9 cellular contexts compared by ENCODE assay signal in genomic region chr20:300345-300744, GRCh38. TPM values are rescaled to one million over a fixed set of nuclear protein-coding genes. Genes with fewer than 3 reads are reported as not detected.
A peak's percentile ranks its signal among the peaks of the same experiment; 100 is the strongest.
DNase-seq lines count a peak whose midpoint lies in the region; ATAC-seq, FAIRE-seq and TF ChIP-seq lines count a peak whose summit lies in the region.
"Had no signal": no experiment of that assay in that cellular context is flagged by ENCODE, and none has a peak within 500 bp of the region (broad histone marks: within the 10 kb centered on the region; RNA-seq: fewer than 3 reads in every experiment).

No MANE protein-coding gene starts in this region.

- TF ChIP-seq CTCF in A549 (IDR thresholded peaks at IDR 0.05) (no peak), lower lobe of right lung (IDR thresholded peaks at IDR 0.05) (no peak)

- no peak for TF ChIP-seq POLR2A in A549 (IDR thresholded peaks at IDR 0.05; ENCODE audit: low read length)

- WGBS in A549 (ENCODE audit: missing lambda C conversion rate) = 77% methylated on average over 8 of the region's 8 CpGs

- H3K4me1 Mint-ChIP-seq in activated T-helper 2 cell treated with anti-CD3 and anti-CD28 coated beads, Interferon-gamma antibody, Interleukin-2, Interleukin-4, amounts not matched to agents 10 μg/mL and 5 μg/mL and 100 μg/mL, durations not matched to agents 14 hours and 24 hours and 36 hours (ENCODE audit: low read depth) = peaks cover 47% of the 10 kb centered on the region

- POLR2A ChIA-PET in A549 (lab: Yijun Ruan, JAX) = interaction anchor here (0.9 to 6.0 kb wide), 2 partner anchors 25 to 31 kb away, joined by 4 to 69 read pairs; partner anchors contain the start of gene SOX12

- H3K27ac Mint-ChIP-seq in activated T-helper 2 cell treated with anti-CD3 and anti-CD28 coated beads, Interferon-gamma antibody, Interleukin-2, Interleukin-4, amounts not matched to agents 10 μg/mL and 5 μg/mL and 100 μg/mL, durations not matched to agents 14 hours and 24 hours and 36 hours = no peak overlapping the region

- H3K4me2 ChIP-seq in A549 = peak overlapping the region; percentile 84

- in situ Hi-C loops in HAP-1 (cut with MboI; ENCODE audit: low sequenced_read_pairs) = no loop called here

- no peaks in the 10 kb centered on the region for H3K27me3 Mint-ChIP-seq in activated T-helper 2 cell treated with anti-CD3 and anti-CD28 coated beads, Interferon-gamma antibody, Interleukin-2, Interleukin-4, amounts not matched to agents 10 μg/mL and 5 μg/mL and 100 μg/mL, durations not matched to agents 14 hours and 24 hours and 36 hours (ENCODE audit: low read depth)

- peaks cover 33% of the 10 kb centered on the region for H3K4me1 ChIP-seq in A549
- peaks cover 19% of the 10 kb centered on the region for H3K4me1 ChIP-seq in HAP-1
- H3K4me1 ChIP-seq in lower lobe of right lung = peaks cover 44% of the 10 kb centered on the region

- no peaks in the 10 kb centered on the region for H3K9me3 Mint-ChIP-seq in activated T-helper 2 cell treated with anti-CD3 and anti-CD28 coated beads, Interferon-gamma antibody, Interleukin-2, Interleukin-4, amounts not matched to agents 10 μg/mL and 5 μg/mL and 100 μg/mL, durations not matched to agents 14 hours and 24 hours and 36 hours

- FAIRE-seq in A549 (lab: Jason Lieb, UNC) = no peak

- CTCF ChIA-PET in A549 (lab: Yijun Ruan, JAX) = interaction anchor here (1.2 to 11.0 kb wide), 4 partner anchors 9 to 34 kb away, joined by 4 to 111 read pairs (median 6); no protein-coding TSS in a partner anchor

- H3K4me3 ChIP-seq in A549 (peak overlapping the region; percentile 75; the same call in 1 of the 3 replicates), HAP-1 (peak overlapping the region; percentile 63), lower lobe of right lung (peak overlapping the region; percentile 76)

- H3K27ac ChIP-seq in A549 (peak overlapping the region in 1 of 2 experiments; percentile 45; a peak in 2 of 6 replicates), lower lobe of right lung (peak overlapping the region; percentile 19)

- ATAC-seq in A549 (no peak), lower lobe of right lung (no peak), HG02678 (IDR thresholded peaks at IDR 0.05; ENCODE audit: unreplicated experiment) (no peak), HG03342 (IDR thresholded peaks at IDR 0.05; ENCODE audit: unreplicated experiment) (no peak)

- intact Hi-C loops in activated T-helper 2 cell treated with anti-CD3 and anti-CD28 coated beads, Interferon-gamma antibody, Interleukin-2, Interleukin-4, amounts not matched to agents 10 μg/mL and 5 μg/mL and 100 μg/mL, durations not matched to agents 14 hours and 24 hours and 36 hours (cut with micrococcal nuclease) = no loop called here
- intact Hi-C loops in lower lobe of right lung (cut with DNase I) = no loop called here

- H3K9me3 ChIP-seq in A549 = no peaks in the 10 kb centered on the region
- H3K9me3 ChIP-seq in HAP-1 = peaks cover 2% of the 10 kb centered on the region; the same call in 1 of the 2 replicates
- H3K9me3 ChIP-seq in lower lobe of right lung = no peaks in the 10 kb centered on the region

- H3K36me3 ChIP-seq in HAP-1 (replicated peaks) = peaks cover 17% of the 10 kb centered on the region
- H3K36me3 ChIP-seq in lower lobe of right lung = no peaks in the 10 kb centered on the region

- peak overlapping the region; percentile 76 for H3K4me3 Mint-ChIP-seq in activated T-helper 2 cell treated with anti-CD3 and anti-CD28 coated beads, Interferon-gamma antibody, Interleukin-2, Interleukin-4, amounts not matched to agents 10 μg/mL and 5 μg/mL and 100 μg/mL, durations not matched to agents 14 hours and 24 hours and 36 hours (ENCODE audit: low read depth)

- H3K36me3 Mint-ChIP-seq in activated T-helper 2 cell treated with anti-CD3 and anti-CD28 coated beads, Interferon-gamma antibody, Interleukin-2, Interleukin-4, amounts not matched to agents 10 μg/mL and 5 μg/mL and 100 μg/mL, durations not matched to agents 14 hours and 24 hours and 36 hours (ENCODE audit: low read depth) = peaks cover 42% of the 10 kb centered on the region

- TF ChIP-seq EP300 in A549 (IDR thresholded peaks at IDR 0.05) = no peak

- TF ChIP-seq RAD21 in A549 (conservative IDR thresholded peaks at IDR 0.05 in 1 of 2, IDR thresholded peaks at IDR 0.05 in 1 of 2) = no peak

- no peak for DNase-seq in A549 (ENCODE audit: low read depth in 1 of 2, low spot score in 1 of 2)
- DNase-seq in HAP-1 (ENCODE audit: low spot score in 2 of 2) = peak; percentile 40 to 47
- no peak for DNase-seq in activated T-helper 2 cell treated with anti-CD3 and anti-CD28 coated beads, Interferon-gamma antibody, Interleukin-2, Interleukin-4, amounts not matched to agents 10 μg/mL and 5 μg/mL and 100 μg/mL, durations not matched to agents 14 hours and 24 hours and 36 hours (ENCODE audit: low spot score)
- DNase-seq in lower lobe of right lung = no peak
- no peak for DNase-seq in NCI-H1436 (lab: John Stamatoyannopoulos, UW)
- no peak for DNase-seq in GM03348 (ENCODE audit: low spot score)
- DNase-seq: effector CD8-positive, alpha-beta T cell had no signal

- no peaks in the 10 kb centered on the region for H3K27me3 ChIP-seq in HAP-1 (ENCODE audit: low read depth)
- no peaks in the 10 kb centered on the region for H3K27me3 ChIP-seq in lower lobe of right lung (ENCODE audit: low read depth)

TF ChIP-seq in A549, 52 proteins besides CTCF, POLR2A, EP300 and RAD21 (continues in another document):
- TF ChIP-seq NFE2L2 (conservative IDR thresholded peaks at IDR 0.05; ENCODE audit: low read length) (no peak), CHD2 (IDR thresholded peaks at IDR 0.05; ENCODE audit: low read length, partially characterized antibody) (no peak), MYC (IDR thresholded peaks at IDR 0.05; ENCODE audit: borderline replicate concordance, low read length) (no peak), SMC3 (IDR thresholded peaks at IDR 0.05) (no peak), EHMT2 (IDR thresholded peaks at IDR 0.05; ENCODE audit: low read depth) (no peak)

RNA-seq across cellular contexts. Expression of gene ZCCHC3, which starts 3.0 kb away (rescaled TPM):
- polyA plus RNA-seq in A549 (2011; rRNA removed) (17.4 and 19.8 TPM in 2 replicates), A549 (2017; fragmentation: RNase III; extraction: RNeasy Plus Mini Kit Qiagen cat#74134 plus additional on column Dnase treatment) (16.3 to 17.7 TPM (median 17.3 TPM) in 3 replicates)
- polyA plus RNA-seq in A549 (2012; cell fraction: cytosol; rRNA removed) = 15.1 and 18.7 TPM in 2 replicates
- polyA plus RNA-seq in A549 (2012; cell fraction: nucleus; rRNA removed) = 14.0 and 15.4 TPM in 2 replicates
- polyA minus RNA-seq in A549 (2011; rRNA and poly(A)+ RNA removed) = 15.2 and 16.3 TPM in 2 replicates
- 26.9 and 27.6 TPM in 2 replicates for total RNA-seq in activated T-helper 2 cell treated with anti-CD3 and anti-CD28 coated beads, Interferon-gamma antibody, Interleukin-2, Interleukin-4, amounts not matched to agents 10 μg/mL and 5 μg/mL and 100 μg/mL, durations not matched to agents 14 hours and 24 hours and 36 hours
- total RNA-seq in lower lobe of right lung = 15.6 TPM

RNA-seq across cellular contexts. Expression of gene C20orf96, which starts 9.8 kb away (rescaled TPM):
- polyA plus RNA-seq in A549 (2011; rRNA removed) (23.2 and 23.9 TPM in 2 replicates), A549 (2017; fragmentation: RNase III; extraction: RNeasy Plus Mini Kit Qiagen cat#74134 plus additional on column Dnase treatment) (16.5 to 20.9 TPM (median 20.5 TPM) in 3 replicates)
- polyA plus RNA-seq in A549 (2012; cell fraction: cytosol; rRNA removed) = 15.2 and 16.1 TPM in 2 replicates
- 19.9 and 20.0 TPM in 2 replicates for polyA plus RNA-seq in A549 (2012; cell fraction: nucleus; rRNA removed)
- 13.3 and 14.9 TPM in 2 replicates for polyA minus RNA-seq in A549 (2011; rRNA and poly(A)+ RNA removed)
- 7.6 and 9.5 TPM in 2 replicates for total RNA-seq in activated T-helper 2 cell treated with anti-CD3 and anti-CD28 coated beads, Interferon-gamma antibody, Interleukin-2, Interleukin-4, amounts not matched to agents 10 μg/mL and 5 μg/mL and 100 μg/mL, durations not matched to agents 14 hours and 24 hours and 36 hours
- total RNA-seq in lower lobe of right lung = 11.6 TPM

RNA-seq across cellular contexts. Expression of gene SOX12, which starts 25.0 kb away (rescaled TPM):
- polyA plus RNA-seq in A549 (2011; rRNA removed) = 7.0 and 7.5 TPM in 2 replicates
- polyA plus RNA-seq in A549 (2012; cell fraction: cytosol; rRNA removed) = 16.0 and 19.5 TPM in 2 replicates
- polyA plus RNA-seq in A549 (2012; cell fraction: nucleus; rRNA removed) = 39.6 and 40.2 TPM in 2 replicates
- 24.6 to 32.8 TPM (median 29.2 TPM) in 3 replicates for polyA plus RNA-seq in A549 (2017; fragmentation: RNase III; extraction: RNeasy Plus Mini Kit Qiagen cat#74134 plus additional on column Dnase treatment)
- 6.1 and 6.6 TPM in 2 replicates for polyA minus RNA-seq in A549 (2011; rRNA and poly(A)+ RNA removed)
- 14.4 and 15.0 TPM in 2 replicates for total RNA-seq in activated T-helper 2 cell treated with anti-CD3 and anti-CD28 coated beads, Interferon-gamma antibody, Interleukin-2, Interleukin-4, amounts not matched to agents 10 μg/mL and 5 μg/mL and 100 μg/mL, durations not matched to agents 14 hours and 24 hours and 36 hours
- 9.8 TPM for total RNA-seq in lower lobe of right lung

RNA-seq across cellular contexts. Expression of gene DEFB132, which starts 42.8 kb away (rescaled TPM):
- polyA plus RNA-seq in A549 (2011; rRNA removed) (not detected in 2 replicates), A549 (2017; fragmentation: RNase III; extraction: RNeasy Plus Mini Kit Qiagen cat#74134 plus additional on column Dnase treatment) (not detected in 3 replicates)
- polyA plus RNA-seq in A549 (2012; cell fraction: cytosol; rRNA removed) = not detected in 2 replicates
- polyA plus RNA-seq in A549 (2012; cell fraction: nucleus; rRNA removed) = not detected in 2 replicates
- not detected in 2 replicates for polyA minus RNA-seq in A549 (2011; rRNA and poly(A)+ RNA removed)
- total RNA-seq in activated T-helper 2 cell treated with anti-CD3 and anti-CD28 coated beads, Interferon-gamma antibody, Interleukin-2, Interleukin-4, amounts not matched to agents 10 μg/mL and 5 μg/mL and 100 μg/mL, durations not matched to agents 14 hours and 24 hours and 36 hours = not detected in 2 replicates
- total RNA-seq in lower lobe of right lung = not detected

RNA-seq across cellular contexts. Expression of gene NRSN2, which starts 46.6 kb away (rescaled TPM):
- polyA plus RNA-seq in A549 (2011; rRNA removed) (40.5 and 47.5 TPM in 2 replicates), A549 (2017; fragmentation: RNase III; extraction: RNeasy Plus Mini Kit Qiagen cat#74134 plus additional on column Dnase treatment) (59.6 to 74.8 TPM (median 74.3 TPM) in 3 replicates)
- 103 and 115 TPM in 2 replicates for polyA plus RNA-seq in A549 (2012; cell fraction: cytosol; rRNA removed)
- 84.2 and 135 TPM in 2 replicates for polyA plus RNA-seq in A549 (2012; cell fraction: nucleus; rRNA removed)
- 36.5 and 42.2 TPM in 2 replicates for polyA minus RNA-seq in A549 (2011; rRNA and poly(A)+ RNA removed)
- 5.9 and 7.1 TPM in 2 replicates for total RNA-seq in activated T-helper 2 cell treated with anti-CD3 and anti-CD28 coated beads, Interferon-gamma antibody, Interleukin-2, Interleukin-4, amounts not matched to agents 10 μg/mL and 5 μg/mL and 100 μg/mL, durations not matched to agents 14 hours and 24 hours and 36 hours
- 17.3 TPM for total RNA-seq in lower lobe of right lung

Comparison
In these comparisons a context has a peak if more than half of its experiments do, and no peak if none do; other contexts are left out.
1. DNase-seq: peak in HAP-1 (2 of 2); none in A549 (0 of 2), activated T-helper 2 cell treated with anti-CD3 and anti-CD28 coated beads, Interferon-gamma antibody, Interleukin-2, Interleukin-4, amounts not matched to agents 10 μg/mL and 5 μg/mL and 100 μg/mL, durations not matched to agents 14 hours and 24 hours and 36 hours (single experiment), lower lobe of right lung (single experiment), NCI-H1436 (single experiment) and GM03348 (single experiment).
2. Peak in every context shown above with its lines, with median percentiles within 50 percentile points of each other: H3K4me3 ChIP-seq.